ENCODE assay signal across 16 cellular contexts in genomic region chr3:60176614-60177013, GRCh38.
"Had no signal": no experiment of that assay in that cellular context is flagged by ENCODE, and none has a peak within 500 bp of the region (broad histone marks: within the 10 kb centered on the region; RNA-seq: fewer than 3 reads in every experiment).

No MANE protein-coding gene starts in this region.

- H3K9me3 Mint-ChIP-seq: immature natural killer cell had no signal

- H3K27me3 ChIP-seq: esophagus muscularis mucosa, neutrophil, stomach had no signal

- H3K27me3 Mint-ChIP-seq: naive thymus-derived CD4-positive, alpha-beta T cell had no signal

- H3K36me3 ChIP-seq: esophagus muscularis mucosa, left ventricle myocardium inferior, lower lobe of right lung, neutrophil, stomach had no signal

- FAIRE-seq: keratinocyte, small intestine had no signal

- DNase-seq: effector memory CD4-positive, alpha-beta T cell; foreskin fibroblast; immature natural killer cell; left ventricle myocardium inferior; lower lobe of right lung; mesenchymal stem cell; naive thymus-derived CD4-positive, alpha-beta T cell; right cardiac atrium; small intestine; stimulated activated CD4-positive, alpha-beta T cell treated with anti-CD3 and anti-CD28 coated beads, Interleukin-12 subunit alpha, Interleukin-12 subunit beta, amount 100 ng/mL, for 4 hours; stimulated activated naive CD4-positive, alpha-beta T cell; stomach had no signal

- H3K4me1 ChIP-seq: esophagus muscularis mucosa, left ventricle myocardium inferior, lower lobe of right lung, stomach had no signal

- H3K27ac ChIP-seq: epithelial cell of prostate, esophagus muscularis mucosa, left ventricle myocardium inferior, lower lobe of right lung, neutrophil, stomach had no signal

- H3K4me3 ChIP-seq: esophagus muscularis mucosa, left ventricle myocardium inferior, lower lobe of right lung, stomach had no signal

- H3K27ac Mint-ChIP-seq: immature natural killer cell; naive thymus-derived CD4-positive, alpha-beta T cell had no signal

- H3K36me3 Mint-ChIP-seq: immature natural killer cell had no signal

- H3K9me3 ChIP-seq: esophagus muscularis mucosa, left ventricle myocardium inferior, lower lobe of right lung, neutrophil, stomach had no signal

- H3K4me3 Mint-ChIP-seq: immature natural killer cell; naive thymus-derived CD4-positive, alpha-beta T cell had no signal

- ATAC-seq: lower lobe of right lung; naive thymus-derived CD4-positive, alpha-beta T cell; right cardiac atrium had no signal
